8 cellular contexts compared by ENCODE assay signal in the genomic region with DNA sequence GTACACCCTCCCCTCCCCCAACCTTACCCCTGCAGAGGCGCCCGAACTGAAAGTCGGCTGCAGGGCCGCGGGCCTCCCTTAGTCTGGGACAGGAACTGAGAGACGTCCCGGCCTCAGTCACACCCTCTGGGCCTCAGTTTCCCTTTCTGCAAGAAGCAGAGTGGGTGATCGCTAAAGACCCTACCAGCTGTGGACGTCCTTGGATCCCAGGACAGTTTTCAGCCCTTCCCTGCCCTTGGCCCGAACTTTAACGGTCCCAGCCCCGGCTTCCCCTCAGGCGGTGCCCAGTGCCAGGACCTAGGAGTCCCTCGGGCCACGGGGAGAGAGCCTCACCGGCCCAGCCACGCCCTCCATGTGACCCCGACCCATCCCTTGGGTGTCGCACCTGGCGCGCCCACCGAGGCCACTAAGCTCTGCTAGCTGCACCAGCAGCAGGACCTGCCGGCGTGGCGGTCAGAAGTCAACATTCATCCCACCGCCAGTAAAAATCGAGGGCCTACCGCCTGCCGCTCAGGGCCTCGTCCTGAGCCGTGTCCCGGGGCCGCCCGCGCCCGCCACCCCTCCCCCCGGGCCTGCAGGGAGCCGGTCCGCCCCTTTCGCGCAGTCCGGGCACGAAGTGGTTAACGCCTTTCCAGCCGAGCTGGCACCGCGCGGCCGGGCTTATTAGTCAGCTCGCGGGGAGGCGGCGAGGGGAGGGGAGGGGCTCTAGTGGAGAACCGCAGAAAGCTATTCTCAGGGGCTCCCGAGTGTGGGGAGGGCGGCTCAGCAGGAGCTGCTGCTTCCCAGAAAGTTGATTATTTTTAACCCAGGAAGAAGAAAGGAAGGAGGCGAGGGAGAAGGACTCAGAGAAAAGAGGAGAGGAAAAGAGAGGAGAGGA.
A peak's percentile ranks its signal among the peaks of the same experiment; 100 is the strongest.
DNase-seq lines count a peak whose midpoint lies in the region; ATAC-seq, FAIRE-seq and TF ChIP-seq lines count a peak whose summit lies in the region.

No MANE protein-coding gene starts in this region.

- WGBS in iPS DF 6.9 (ENCODE audit: insufficient coverage, insufficient read length), result no CpG with 5 or more reads among the region's 57 CpGs

- H3K9me3 ChIP-seq in iPS DF 6.9 (ENCODE audit: control insufficient read depth, insufficient read depth, low read length) (no peaks in the 10 kb centered on the region), vagina (no peaks in the 10 kb centered on the region)

- peaks cover 0 to 4% (median 0%) of the 10 kb centered on the region in 5 experiments for H3K9me3 Mint-ChIP-seq in brain

- H3K4me3 ChIP-seq in iPS DF 6.9 (ENCODE audit: low read length) (peak overlapping the region; percentile 45), retinal pigment epithelial cell (ENCODE audit: low read length) (peak overlapping the region; percentile 44), vagina (peak overlapping the region; percentile 71 to 86)

- peak overlapping the region; percentile 98 to 99 (median 99) for H3K27ac Mint-ChIP-seq in brain

- TF ChIP-seq CTCF in brain (conservative IDR thresholded peaks at IDR 0.05), result no peak
- no peak for TF ChIP-seq CTCF in retinal pigment epithelial cell (conservative IDR thresholded peaks at IDR 0.05; ENCODE audit: low read depth, low read length)
- TF ChIP-seq CTCF in vagina (IDR thresholded peaks at IDR 0.05), result no peak

- H3K27me3 Mint-ChIP-seq in brain, result no peaks in the 10 kb centered on the region

- no peak for ATAC-seq in HG03280 (IDR thresholded peaks at IDR 0.05; ENCODE audit: unreplicated experiment)

- intact Hi-C loops in vagina (cut with DNase I), result loop anchor here (5.0 kb wide), 2 partner anchors 56 to 111 kb away; no protein-coding TSS in a partner anchor

- peaks cover 91% of the 10 kb centered on the region for H3K4me1 Mint-ChIP-seq in brain

- DNase-seq in NCI-H1417 treated with DMSO at 0.1 percent for 48 hours (lab: John Stamatoyannopoulos, UW) (peak; percentile 84), UCSD-AML1 (lab: John Stamatoyannopoulos, UW; ENCODE audit: unreplicated experiment) (peak; percentile 91), iPS DF 6.9 (ENCODE audit: low read depth, low spot score) (peak; percentile 72), retinal pigment epithelial cell (ENCODE audit: low read depth) (peak; percentile 89), vagina (ENCODE audit: extremely low spot score in 2 of 2) (peak in 1 of 2 donors; percentile 92)

- H3K36me3 ChIP-seq in iPS DF 6.9 (ENCODE audit: control insufficient read depth, insufficient read depth, low read length), result no peaks in the 10 kb centered on the region
- no peaks in the 10 kb centered on the region for H3K36me3 ChIP-seq in vagina

- H3K4me1 ChIP-seq in iPS DF 6.9 (ENCODE audit: control insufficient read depth, insufficient read depth, low read length) (peaks cover 10% of the 10 kb centered on the region), vagina (peaks cover 79% of the 10 kb centered on the region)

- TF ChIP-seq POLR2A in vagina (IDR thresholded peaks at IDR 0.05), result peak in 1 of 2 donors; percentile 88

- H3K36me3 Mint-ChIP-seq in brain, result no peaks in the 10 kb centered on the region

- peak; percentile 89 for FAIRE-seq in G401.6 (lab: Jason Lieb, UNC)

- peak overlapping the region; percentile 87 to 93 (median 92) for H3K4me3 Mint-ChIP-seq in brain

- H3K27me3 ChIP-seq in iPS DF 6.9 (ENCODE audit: control insufficient read depth, insufficient read depth, low read length) (no peaks in the 10 kb centered on the region; the same call in 1 of the 2 replicates), vagina (no peaks in the 10 kb centered on the region)

- H3K27ac ChIP-seq in iPS DF 6.9 (ENCODE audit: low read length), result no peak overlapping the region
- H3K27ac ChIP-seq in vagina, result peak overlapping the region; percentile 99
